In the genomic region with DNA sequence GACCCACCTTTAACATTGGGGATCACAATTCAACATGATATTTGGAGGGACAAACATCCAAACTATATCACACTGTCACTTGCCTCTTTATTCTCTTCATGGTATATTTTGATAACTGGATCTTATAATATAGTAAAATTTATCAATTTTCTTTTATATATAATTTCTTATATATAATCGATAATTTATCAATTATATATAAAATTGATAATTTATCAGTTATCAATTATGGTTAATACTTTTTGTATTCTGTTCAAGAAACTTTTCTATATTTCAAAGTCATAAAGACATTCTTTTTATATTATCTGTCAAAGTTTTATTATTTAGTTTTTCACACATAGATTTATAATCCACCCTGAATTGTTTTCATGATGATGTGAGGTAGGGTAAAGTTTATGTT, we compare ENCODE assay signal across 2 cellular contexts.
TF ChIP-seq lines count a peak whose summit lies in the region.

No MANE protein-coding gene starts in this region.

TF ChIP-seq in HCT116, 20 proteins besides CTCF, POLR2A, EP300 and RAD21 (continued from another document):
- TF ChIP-seq, protein P1, sequence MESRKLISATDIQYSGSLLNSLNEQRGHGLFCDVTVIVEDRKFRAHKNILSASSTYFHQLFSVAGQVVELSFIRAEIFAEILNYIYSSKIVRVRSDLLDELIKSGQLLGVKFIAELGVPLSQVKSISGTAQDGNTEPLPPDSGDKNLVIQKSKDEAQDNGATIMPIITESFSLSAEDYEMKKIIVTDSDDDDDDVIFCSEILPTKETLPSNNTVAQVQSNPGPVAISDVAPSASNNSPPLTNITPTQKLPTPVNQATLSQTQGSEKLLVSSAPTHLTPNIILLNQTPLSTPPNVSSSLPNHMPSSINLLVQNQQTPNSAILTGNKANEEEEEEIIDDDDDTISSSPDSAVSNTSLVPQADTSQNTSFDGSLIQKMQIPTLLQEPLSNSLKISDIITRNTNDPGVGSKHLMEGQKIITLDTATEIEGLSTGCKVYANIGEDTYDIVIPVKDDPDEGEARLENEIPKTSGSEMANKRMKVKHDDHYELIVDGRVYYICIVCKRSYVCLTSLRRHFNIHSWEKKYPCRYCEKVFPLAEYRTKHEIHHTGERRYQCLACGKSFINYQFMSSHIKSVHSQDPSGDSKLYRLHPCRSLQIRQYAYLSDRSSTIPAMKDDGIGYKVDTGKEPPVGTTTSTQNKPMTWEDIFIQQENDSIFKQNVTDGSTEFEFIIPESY (IDR thresholded peaks at IDR 0.05; ENCODE audit: extremely low read depth, insufficient replicate concordance, low read length), result no peak
- TF ChIP-seq JUND (IDR thresholded peaks at IDR 0.05), result no peak
- TF ChIP-seq EZH2phosphoT487 (IDR thresholded peaks at IDR 0.05; ENCODE audit: borderline replicate concordance), result no peak
- TF ChIP-seq, protein P2, sequence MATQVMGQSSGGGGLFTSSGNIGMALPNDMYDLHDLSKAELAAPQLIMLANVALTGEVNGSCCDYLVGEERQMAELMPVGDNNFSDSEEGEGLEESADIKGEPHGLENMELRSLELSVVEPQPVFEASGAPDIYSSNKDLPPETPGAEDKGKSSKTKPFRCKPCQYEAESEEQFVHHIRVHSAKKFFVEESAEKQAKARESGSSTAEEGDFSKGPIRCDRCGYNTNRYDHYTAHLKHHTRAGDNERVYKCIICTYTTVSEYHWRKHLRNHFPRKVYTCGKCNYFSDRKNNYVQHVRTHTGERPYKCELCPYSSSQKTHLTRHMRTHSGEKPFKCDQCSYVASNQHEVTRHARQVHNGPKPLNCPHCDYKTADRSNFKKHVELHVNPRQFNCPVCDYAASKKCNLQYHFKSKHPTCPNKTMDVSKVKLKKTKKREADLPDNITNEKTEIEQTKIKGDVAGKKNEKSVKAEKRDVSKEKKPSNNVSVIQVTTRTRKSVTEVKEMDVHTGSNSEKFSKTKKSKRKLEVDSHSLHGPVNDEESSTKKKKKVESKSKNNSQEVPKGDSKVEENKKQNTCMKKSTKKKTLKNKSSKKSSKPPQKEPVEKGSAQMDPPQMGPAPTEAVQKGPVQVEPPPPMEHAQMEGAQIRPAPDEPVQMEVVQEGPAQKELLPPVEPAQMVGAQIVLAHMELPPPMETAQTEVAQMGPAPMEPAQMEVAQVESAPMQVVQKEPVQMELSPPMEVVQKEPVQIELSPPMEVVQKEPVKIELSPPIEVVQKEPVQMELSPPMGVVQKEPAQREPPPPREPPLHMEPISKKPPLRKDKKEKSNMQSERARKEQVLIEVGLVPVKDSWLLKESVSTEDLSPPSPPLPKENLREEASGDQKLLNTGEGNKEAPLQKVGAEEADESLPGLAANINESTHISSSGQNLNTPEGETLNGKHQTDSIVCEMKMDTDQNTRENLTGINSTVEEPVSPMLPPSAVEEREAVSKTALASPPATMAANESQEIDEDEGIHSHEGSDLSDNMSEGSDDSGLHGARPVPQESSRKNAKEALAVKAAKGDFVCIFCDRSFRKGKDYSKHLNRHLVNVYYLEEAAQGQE (IDR thresholded peaks at IDR 0.05; ENCODE audit: low read depth), result no peak
- TF ChIP-seq YY1 (IDR thresholded peaks at IDR 0.05; ENCODE audit: extremely low read depth, insufficient replicate concordance, low read depth, low read length), result no peak
- no peak for TF ChIP-seq FOSL1 (IDR thresholded peaks at IDR 0.05; ENCODE audit: low read depth)
- TF ChIP-seq ELF1 (IDR thresholded peaks at IDR 0.05; ENCODE audit: borderline replicate concordance, low read depth), result no peak

TF ChIP-seq in K562, 482 proteins besides CTCF, POLR2A, EP300 and RAD21:
- TF ChIP-seq, protein P3, sequence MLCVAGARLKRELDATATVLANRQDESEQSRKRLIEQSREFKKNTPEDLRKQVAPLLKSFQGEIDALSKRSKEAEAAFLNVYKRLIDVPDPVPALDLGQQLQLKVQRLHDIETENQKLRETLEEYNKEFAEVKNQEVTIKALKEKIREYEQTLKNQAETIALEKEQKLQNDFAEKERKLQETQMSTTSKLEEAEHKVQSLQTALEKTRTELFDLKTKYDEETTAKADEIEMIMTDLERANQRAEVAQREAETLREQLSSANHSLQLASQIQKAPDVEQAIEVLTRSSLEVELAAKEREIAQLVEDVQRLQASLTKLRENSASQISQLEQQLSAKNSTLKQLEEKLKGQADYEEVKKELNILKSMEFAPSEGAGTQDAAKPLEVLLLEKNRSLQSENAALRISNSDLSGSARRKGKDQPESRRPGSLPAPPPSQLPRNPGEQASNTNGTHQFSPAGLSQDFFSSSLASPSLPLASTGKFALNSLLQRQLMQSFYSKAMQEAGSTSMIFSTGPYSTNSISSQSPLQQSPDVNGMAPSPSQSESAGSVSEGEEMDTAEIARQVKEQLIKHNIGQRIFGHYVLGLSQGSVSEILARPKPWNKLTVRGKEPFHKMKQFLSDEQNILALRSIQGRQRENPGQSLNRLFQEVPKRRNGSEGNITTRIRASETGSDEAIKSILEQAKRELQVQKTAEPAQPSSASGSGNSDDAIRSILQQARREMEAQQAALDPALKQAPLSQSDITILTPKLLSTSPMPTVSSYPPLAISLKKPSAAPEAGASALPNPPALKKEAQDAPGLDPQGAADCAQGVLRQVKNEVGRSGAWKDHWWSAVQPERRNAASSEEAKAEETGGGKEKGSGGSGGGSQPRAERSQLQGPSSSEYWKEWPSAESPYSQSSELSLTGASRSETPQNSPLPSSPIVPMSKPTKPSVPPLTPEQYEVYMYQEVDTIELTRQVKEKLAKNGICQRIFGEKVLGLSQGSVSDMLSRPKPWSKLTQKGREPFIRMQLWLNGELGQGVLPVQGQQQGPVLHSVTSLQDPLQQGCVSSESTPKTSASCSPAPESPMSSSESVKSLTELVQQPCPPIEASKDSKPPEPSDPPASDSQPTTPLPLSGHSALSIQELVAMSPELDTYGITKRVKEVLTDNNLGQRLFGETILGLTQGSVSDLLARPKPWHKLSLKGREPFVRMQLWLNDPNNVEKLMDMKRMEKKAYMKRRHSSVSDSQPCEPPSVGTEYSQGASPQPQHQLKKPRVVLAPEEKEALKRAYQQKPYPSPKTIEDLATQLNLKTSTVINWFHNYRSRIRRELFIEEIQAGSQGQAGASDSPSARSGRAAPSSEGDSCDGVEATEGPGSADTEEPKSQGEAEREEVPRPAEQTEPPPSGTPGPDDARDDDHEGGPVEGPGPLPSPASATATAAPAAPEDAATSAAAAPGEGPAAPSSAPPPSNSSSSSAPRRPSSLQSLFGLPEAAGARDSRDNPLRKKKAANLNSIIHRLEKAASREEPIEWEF (CRISPR knock-in tag; IDR thresholded peaks at IDR 0.05), result peak; percentile 96
- no peak for TF ChIP-seq CREBBP (IDR thresholded peaks at IDR 0.05; ENCODE audit: low read depth, low read length)
- no peak for TF ChIP-seq HMG20B (CRISPR knock-in tag; IDR thresholded peaks at IDR 0.05)
TF ChIP-seq in K562: peak in this region for 1.
